ENCODE assay signal across 1 cellular context in the genomic region with DNA sequence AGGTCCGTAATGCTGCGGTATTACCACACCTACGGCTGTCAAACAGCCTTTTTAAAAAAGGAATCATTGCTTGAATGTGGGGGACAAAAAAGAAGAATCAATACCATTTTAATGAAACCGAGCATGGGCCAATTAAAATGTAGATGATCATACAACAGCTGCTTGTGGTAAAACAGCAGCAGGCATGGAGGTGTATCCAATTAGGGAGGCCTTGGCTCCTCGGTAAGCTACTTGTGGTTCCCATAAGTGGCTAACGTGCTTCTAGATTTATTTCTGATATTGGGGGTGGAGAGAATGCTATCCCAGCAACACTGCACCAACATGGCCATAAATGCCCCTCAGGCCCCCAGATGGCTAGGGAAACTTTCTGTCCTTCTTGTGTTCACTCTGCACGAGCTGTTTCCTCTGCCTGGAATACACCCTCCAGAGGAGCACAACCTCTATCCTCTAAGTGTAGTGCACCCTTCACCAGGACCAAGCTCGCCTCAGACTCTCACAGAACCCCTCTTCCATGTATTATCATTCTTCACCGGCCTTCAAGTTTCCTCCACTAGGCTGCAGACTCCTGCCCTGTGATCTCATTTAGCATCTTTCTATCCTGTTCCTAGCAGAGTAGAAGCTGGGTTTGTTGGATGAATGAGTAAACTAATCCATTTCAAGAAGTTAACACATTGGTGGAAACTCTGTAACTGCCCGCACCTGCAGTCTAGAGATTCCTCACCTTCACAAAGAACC.
TF ChIP-seq lines count a peak whose summit lies in the region.

No MANE protein-coding gene starts in this region.

TF ChIP-seq in HEK293, 187 proteins besides CTCF, POLR2A, EP300 and RAD21 (continued from another document):
- no peak for TF ChIP-seq ZNF585B (tag by site-specific recombination; IDR thresholded peaks at IDR 0.05)
- TF ChIP-seq SP3 (tag by site-specific recombination; IDR thresholded peaks at IDR 0.05), result no peak
- 0 out of 2 replicates have a peak, but pooled peaks have one; percentile 51 for TF ChIP-seq ZNF157 (tag by site-specific recombination; IDR thresholded peaks at IDR 0.05)
- peak; percentile 43 for TF ChIP-seq FEZF1 (tag by site-specific recombination; IDR thresholded peaks at IDR 0.05)
- TF ChIP-seq BCL11B (tag by site-specific recombination; IDR thresholded peaks at IDR 0.05; ENCODE audit: low read depth), result no peak
- no peak for TF ChIP-seq ZNF394 (tag by site-specific recombination; IDR thresholded peaks at IDR 0.05; ENCODE audit: borderline replicate concordance)
- no peak for TF ChIP-seq ZNF747 (tag by site-specific recombination; IDR thresholded peaks at IDR 0.05)
- no peak for TF ChIP-seq ZNF791 (tag by site-specific recombination; IDR thresholded peaks at IDR 0.05)
- TF ChIP-seq ZNF473 (tag by site-specific recombination; IDR thresholded peaks at IDR 0.05), result no peak
- no peak for TF ChIP-seq SALL2 (tag by site-specific recombination; IDR thresholded peaks at IDR 0.05; ENCODE audit: borderline replicate concordance)
- no peak for TF ChIP-seq ZNF610 (tag by site-specific recombination; IDR thresholded peaks at IDR 0.05; ENCODE audit: borderline replicate concordance)
- peak; percentile 34; the same call in 1 of the 2 replicates for TF ChIP-seq ZNF366 (tag by site-specific recombination; conservative IDR thresholded peaks at IDR 0.05)
- TF ChIP-seq, protein P1, sequence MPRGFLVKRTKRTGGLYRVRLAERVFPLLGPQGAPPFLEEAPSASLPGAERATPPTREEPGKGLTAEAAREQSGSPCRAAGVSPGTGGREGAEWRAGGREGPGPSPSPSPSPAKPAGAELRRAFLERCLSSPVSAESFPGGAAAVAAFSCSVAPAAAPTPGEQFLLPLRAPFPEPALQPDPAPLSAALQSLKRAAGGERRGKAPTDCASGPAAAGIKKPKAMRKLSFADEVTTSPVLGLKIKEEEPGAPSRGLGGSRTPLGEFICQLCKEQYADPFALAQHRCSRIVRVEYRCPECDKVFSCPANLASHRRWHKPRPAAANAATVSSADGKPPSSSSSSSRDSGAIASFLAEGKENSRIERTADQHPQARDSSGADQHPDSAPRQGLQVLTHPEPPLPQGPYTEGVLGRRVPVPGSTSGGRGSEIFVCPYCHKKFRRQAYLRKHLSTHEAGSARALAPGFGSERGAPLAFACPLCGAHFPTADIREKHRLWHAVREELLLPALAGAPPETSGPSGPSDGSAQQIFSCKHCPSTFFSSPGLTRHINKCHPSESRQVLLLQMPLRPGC (tag by site-specific recombination; IDR thresholded peaks at IDR 0.05), result no peak
- no peak for TF ChIP-seq BCL11A (tag by site-specific recombination; IDR thresholded peaks at IDR 0.05; ENCODE audit: low read depth)
- no peak for TF ChIP-seq ZNF626 (tag by site-specific recombination; IDR thresholded peaks at IDR 0.05)
- TF ChIP-seq MYNN (tag by site-specific recombination; IDR thresholded peaks at IDR 0.05; ENCODE audit: borderline replicate concordance), result no peak
- no peak for TF ChIP-seq ZNF391 (tag by site-specific recombination; IDR thresholded peaks at IDR 0.05; ENCODE audit: borderline replicate concordance, low read depth)
- TF ChIP-seq, protein P2, sequence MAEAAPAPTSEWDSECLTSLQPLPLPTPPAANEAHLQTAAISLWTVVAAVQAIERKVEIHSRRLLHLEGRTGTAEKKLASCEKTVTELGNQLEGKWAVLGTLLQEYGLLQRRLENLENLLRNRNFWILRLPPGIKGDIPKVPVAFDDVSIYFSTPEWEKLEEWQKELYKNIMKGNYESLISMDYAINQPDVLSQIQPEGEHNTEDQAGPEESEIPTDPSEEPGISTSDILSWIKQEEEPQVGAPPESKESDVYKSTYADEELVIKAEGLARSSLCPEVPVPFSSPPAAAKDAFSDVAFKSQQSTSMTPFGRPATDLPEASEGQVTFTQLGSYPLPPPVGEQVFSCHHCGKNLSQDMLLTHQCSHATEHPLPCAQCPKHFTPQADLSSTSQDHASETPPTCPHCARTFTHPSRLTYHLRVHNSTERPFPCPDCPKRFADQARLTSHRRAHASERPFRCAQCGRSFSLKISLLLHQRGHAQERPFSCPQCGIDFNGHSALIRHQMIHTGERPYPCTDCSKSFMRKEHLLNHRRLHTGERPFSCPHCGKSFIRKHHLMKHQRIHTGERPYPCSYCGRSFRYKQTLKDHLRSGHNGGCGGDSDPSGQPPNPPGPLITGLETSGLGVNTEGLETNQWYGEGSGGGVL (tag by site-specific recombination; IDR thresholded peaks at IDR 0.05), result no peak
- no peak for TF ChIP-seq ZNF311 (tag by site-specific recombination; IDR thresholded peaks at IDR 0.05; ENCODE audit: borderline replicate concordance)
- TF ChIP-seq, protein P3, sequence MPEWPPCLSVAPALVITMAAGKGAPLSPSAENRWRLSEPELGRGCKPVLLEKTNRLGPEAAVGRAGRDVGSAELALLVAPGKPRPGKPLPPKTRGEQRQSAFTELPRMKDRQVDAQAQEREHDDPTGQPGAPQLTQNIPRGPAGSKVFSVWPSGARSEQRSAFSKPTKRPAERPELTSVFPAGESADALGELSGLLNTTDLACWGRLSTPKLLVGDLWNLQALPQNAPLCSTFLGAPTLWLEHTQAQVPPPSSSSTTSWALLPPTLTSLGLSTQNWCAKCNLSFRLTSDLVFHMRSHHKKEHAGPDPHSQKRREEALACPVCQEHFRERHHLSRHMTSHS (tag by site-specific recombination; IDR thresholded peaks at IDR 0.05), result no peak
- no peak for TF ChIP-seq ZNF37A (tag by site-specific recombination; IDR thresholded peaks at IDR 0.05)
- no peak for TF ChIP-seq ZNF350 (tag by site-specific recombination; IDR thresholded peaks at IDR 0.05)
- no peak for TF ChIP-seq ZNF335 (tag by site-specific recombination; conservative IDR thresholded peaks at IDR 0.05)
- TF ChIP-seq, protein P4, sequence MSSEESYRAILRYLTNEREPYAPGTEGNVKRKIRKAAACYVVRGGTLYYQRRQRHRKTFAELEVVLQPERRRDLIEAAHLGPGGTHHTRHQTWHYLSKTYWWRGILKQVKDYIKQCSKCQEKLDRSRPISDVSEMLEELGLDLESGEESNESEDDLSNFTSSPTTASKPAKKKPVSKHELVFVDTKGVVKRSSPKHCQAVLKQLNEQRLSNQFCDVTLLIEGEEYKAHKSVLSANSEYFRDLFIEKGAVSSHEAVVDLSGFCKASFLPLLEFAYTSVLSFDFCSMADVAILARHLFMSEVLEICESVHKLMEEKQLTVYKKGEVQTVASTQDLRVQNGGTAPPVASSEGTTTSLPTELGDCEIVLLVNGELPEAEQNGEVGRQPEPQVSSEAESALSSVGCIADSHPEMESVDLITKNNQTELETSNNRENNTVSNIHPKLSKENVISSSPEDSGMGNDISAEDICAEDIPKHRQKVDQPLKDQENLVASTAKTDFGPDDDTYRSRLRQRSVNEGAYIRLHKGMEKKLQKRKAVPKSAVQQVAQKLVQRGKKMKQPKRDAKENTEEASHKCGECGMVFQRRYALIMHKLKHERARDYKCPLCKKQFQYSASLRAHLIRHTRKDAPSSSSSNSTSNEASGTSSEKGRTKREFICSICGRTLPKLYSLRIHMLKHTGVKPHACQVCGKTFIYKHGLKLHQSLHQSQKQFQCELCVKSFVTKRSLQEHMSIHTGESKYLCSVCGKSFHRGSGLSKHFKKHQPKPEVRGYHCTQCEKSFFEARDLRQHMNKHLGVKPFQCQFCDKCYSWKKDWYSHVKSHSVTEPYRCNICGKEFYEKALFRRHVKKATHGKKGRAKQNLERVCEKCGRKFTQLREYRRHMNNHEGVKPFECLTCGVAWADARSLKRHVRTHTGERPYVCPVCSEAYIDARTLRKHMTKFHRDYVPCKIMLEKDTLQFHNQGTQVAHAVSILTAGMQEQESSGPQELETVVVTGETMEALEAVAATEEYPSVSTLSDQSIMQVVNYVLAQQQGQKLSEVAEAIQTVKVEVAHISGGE (tag by site-specific recombination; conservative IDR thresholded peaks at IDR 0.05; ENCODE audit: low read depth), result no peak
- TF ChIP-seq ZNF623 (tag by site-specific recombination; IDR thresholded peaks at IDR 0.05), result no peak
- no peak for TF ChIP-seq ZNF514 (tag by site-specific recombination; IDR thresholded peaks at IDR 0.05)
- TF ChIP-seq, protein P5, sequence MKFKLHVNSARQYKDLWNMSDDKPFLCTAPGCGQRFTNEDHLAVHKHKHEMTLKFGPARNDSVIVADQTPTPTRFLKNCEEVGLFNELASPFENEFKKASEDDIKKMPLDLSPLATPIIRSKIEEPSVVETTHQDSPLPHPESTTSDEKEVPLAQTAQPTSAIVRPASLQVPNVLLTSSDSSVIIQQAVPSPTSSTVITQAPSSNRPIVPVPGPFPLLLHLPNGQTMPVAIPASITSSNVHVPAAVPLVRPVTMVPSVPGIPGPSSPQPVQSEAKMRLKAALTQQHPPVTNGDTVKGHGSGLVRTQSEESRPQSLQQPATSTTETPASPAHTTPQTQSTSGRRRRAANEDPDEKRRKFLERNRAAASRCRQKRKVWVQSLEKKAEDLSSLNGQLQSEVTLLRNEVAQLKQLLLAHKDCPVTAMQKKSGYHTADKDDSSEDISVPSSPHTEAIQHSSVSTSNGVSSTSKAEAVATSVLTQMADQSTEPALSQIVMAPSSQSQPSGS (tag by site-specific recombination; IDR thresholded peaks at IDR 0.05; ENCODE audit: low read depth), result no peak
- no peak for TF ChIP-seq ZNF571 (tag by site-specific recombination; IDR thresholded peaks at IDR 0.05)
